1 cellular context compared by ENCODE assay signal in the genomic region with DNA sequence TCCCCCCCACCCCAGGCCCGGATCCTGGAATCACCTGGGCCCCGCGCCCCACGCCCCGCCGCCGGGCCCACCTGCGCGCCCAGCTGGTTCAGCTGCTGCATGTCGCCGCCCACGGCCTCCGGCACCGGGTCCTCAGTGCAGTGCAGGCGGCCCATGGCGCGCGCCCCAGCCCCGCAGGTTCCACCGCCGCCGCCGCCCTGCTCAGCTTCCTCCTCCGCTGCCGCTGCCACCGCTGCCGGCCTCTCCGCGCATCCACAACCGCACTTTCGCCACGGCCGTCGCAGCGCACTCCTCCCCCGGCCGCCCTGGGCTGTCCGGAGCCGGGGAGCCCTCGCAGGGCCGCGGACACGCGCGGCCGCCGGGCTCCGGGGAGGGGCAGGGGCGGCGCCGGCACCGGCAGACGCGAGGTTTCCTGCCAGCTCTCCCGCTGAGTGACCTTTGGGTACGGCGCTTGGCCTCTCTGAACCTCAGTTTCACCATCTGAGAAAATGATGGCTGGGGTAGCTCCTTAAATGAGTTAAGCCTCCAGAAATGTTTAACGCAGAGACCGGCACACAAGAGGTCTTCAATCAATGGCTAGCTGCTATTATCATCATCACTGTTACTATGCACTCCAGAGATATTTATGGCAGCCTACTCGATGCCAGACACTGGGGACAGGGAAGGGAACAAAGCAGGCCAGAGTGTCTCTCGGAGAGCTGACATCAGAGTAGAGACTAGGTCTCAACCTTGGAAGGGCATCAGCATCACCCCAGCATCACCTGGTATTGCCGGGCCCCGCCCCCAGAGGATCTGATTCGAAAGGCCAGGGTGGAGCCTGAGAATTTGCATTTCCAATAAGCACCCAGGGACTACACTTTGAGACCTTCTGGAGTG.
TF ChIP-seq lines count a peak whose summit lies in the region.

A gene (minus strand): TSS at position 231 of the 876 bp plus-strand sequence. CDS start 76 bp downstream, at position 155.

TF ChIP-seq in HepG2, 621 proteins besides CTCF, POLR2A, EP300 and RAD21 (continued from another document and continues in another):
- TF ChIP-seq, protein P1, sequence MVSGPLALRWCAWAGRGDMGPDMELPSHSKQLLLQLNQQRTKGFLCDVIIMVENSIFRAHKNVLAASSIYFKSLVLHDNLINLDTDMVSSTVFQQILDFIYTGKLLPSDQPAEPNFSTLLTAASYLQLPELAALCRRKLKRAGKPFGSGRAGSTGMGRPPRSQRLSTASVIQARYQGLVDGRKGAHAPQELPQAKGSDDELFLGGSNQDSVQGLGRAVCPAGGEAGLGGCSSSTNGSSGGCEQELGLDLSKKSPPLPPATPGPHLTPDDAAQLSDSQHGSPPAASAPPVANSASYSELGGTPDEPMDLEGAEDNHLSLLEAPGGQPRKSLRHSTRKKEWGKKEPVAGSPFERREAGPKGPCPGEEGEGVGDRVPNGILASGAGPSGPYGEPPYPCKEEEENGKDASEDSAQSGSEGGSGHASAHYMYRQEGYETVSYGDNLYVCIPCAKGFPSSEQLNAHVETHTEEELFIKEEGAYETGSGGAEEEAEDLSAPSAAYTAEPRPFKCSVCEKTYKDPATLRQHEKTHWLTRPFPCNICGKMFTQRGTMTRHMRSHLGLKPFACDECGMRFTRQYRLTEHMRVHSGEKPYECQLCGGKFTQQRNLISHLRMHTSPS (CRISPR knock-in tag; IDR thresholded peaks at IDR 0.05; ENCODE audit: low read depth), result peak; percentile 31; the same call in 1 of the 2 replicates
- TF ChIP-seq, protein P2, sequence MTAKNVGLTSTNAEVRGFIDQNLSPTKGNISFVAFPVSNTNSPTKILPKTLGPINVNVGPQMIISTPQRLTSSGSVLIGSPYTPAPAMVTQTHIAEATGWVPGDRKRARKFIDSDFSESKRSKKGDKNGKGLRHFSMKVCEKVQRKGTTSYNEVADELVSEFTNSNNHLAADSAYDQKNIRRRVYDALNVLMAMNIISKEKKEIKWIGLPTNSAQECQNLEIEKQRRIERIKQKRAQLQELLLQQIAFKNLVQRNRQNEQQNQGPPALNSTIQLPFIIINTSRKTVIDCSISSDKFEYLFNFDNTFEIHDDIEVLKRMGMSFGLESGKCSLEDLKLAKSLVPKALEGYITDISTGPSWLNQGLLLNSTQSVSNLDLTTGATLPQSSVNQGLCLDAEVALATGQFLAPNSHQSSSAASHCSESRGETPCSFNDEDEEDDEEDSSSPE (CRISPR knock-in tag; IDR thresholded peaks at IDR 0.05), result peak; percentile 47
- TF ChIP-seq, protein P3, sequence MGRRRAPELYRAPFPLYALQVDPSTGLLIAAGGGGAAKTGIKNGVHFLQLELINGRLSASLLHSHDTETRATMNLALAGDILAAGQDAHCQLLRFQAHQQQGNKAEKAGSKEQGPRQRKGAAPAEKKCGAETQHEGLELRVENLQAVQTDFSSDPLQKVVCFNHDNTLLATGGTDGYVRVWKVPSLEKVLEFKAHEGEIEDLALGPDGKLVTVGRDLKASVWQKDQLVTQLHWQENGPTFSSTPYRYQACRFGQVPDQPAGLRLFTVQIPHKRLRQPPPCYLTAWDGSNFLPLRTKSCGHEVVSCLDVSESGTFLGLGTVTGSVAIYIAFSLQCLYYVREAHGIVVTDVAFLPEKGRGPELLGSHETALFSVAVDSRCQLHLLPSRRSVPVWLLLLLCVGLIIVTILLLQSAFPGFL (CRISPR knock-in tag; IDR thresholded peaks at IDR 0.05), result no peak
- TF ChIP-seq ZNF225 (CRISPR knock-in tag; IDR thresholded peaks at IDR 0.05) (0 out of 2 replicates have a peak, but pooled peaks have one; percentile 59), ELF1 (CRISPR knock-in tag; IDR thresholded peaks at IDR 0.05) (peak; percentile 44; the same call in 1 of the 2 replicates), ZFYVE20 (CRISPR knock-in tag; IDR thresholded peaks at IDR 0.05; ENCODE audit: borderline replicate concordance, low read depth) (no peak), MXD4 (CRISPR knock-in tag; IDR thresholded peaks at IDR 0.05) (peak; percentile 44; the same call in 1 of the 2 replicates), PCBP2 (optimal IDR thresholded peaks at IDR 0.05; ENCODE audit: low read depth, low read length, poor library complexity, severe bottlenecking) (no peak), PHF5A (CRISPR knock-in tag; IDR thresholded peaks at IDR 0.05; ENCODE audit: low read depth, unreplicated experiment) (no peak), ADNP (CRISPR knock-in tag; IDR thresholded peaks at IDR 0.05) (0 out of 2 replicates have a peak, but pooled peaks have one; percentile 13), ZMAT3 (CRISPR knock-in tag; conservative IDR thresholded peaks at IDR 0.05) (no peak; the same call in 1 of the 2 replicates), ZFP62 (CRISPR knock-in tag; IDR thresholded peaks at IDR 0.05) (0 out of 2 replicates have a peak, but pooled peaks have one; percentile 62), ZNF430 (CRISPR knock-in tag; IDR thresholded peaks at IDR 0.05) (no peak), NR2F2 (IDR thresholded peaks at IDR 0.05; ENCODE audit: borderline replicate concordance, low read depth) (no peak), HNF4A (CRISPR knock-in tag; IDR thresholded peaks at IDR 0.05) (no peak), CHD4 (IDR thresholded peaks at IDR 0.05; ENCODE audit: borderline replicate concordance, low read length) (peak; percentile 81), ISL2 (CRISPR knock-in tag; IDR thresholded peaks at IDR 0.05) (peak; percentile 32; the same call in 1 of the 2 replicates), GTF3A (CRISPR knock-in tag; conservative IDR thresholded peaks at IDR 0.05) (no peak), ZNF670 (CRISPR knock-in tag; IDR thresholded peaks at IDR 0.05; ENCODE audit: borderline replicate concordance) (no peak), KDM3A (CRISPR knock-in tag; IDR thresholded peaks at IDR 0.05; ENCODE audit: low read depth) (peak; percentile 79; the same call in 1 of the 2 replicates), SMAD3 (CRISPR knock-in tag; IDR thresholded peaks at IDR 0.05) (no peak), ZNF432 (CRISPR knock-in tag; IDR thresholded peaks at IDR 0.05; ENCODE audit: borderline replicate concordance) (no peak), FIP1L1 (IDR thresholded peaks at IDR 0.05; ENCODE audit: borderline replicate concordance, insufficient read depth, low read depth, low read length) (no peak), TRIM24 (CRISPR knock-in tag; IDR thresholded peaks at IDR 0.05) (no peak), EEA1 (CRISPR knock-in tag; IDR thresholded peaks at IDR 0.05; ENCODE audit: borderline replicate concordance) (no peak), ARHGAP35 (CRISPR knock-in tag; IDR thresholded peaks at IDR 0.05; ENCODE audit: borderline replicate concordance) (no peak), ZNF30 (CRISPR knock-in tag; IDR thresholded peaks at IDR 0.05) (0 out of 2 replicates have a peak, but pooled peaks have one; percentile 4), TBX3 (IDR thresholded peaks at IDR 0.05; ENCODE audit: borderline replicate concordance) (no peak), SP140L (CRISPR knock-in tag; IDR thresholded peaks at IDR 0.05; ENCODE audit: borderline replicate concordance) (no peak)
- TF ChIP-seq, protein P4, sequence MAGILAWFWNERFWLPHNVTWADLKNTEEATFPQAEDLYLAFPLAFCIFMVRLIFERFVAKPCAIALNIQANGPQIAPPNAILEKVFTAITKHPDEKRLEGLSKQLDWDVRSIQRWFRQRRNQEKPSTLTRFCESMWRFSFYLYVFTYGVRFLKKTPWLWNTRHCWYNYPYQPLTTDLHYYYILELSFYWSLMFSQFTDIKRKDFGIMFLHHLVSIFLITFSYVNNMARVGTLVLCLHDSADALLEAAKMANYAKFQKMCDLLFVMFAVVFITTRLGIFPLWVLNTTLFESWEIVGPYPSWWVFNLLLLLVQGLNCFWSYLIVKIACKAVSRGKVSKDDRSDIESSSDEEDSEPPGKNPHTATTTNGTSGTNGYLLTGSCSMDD (CRISPR knock-in tag; IDR thresholded peaks at IDR 0.05), result no peak; the same call in 1 of the 2 replicates
- TF ChIP-seq, protein P5, sequence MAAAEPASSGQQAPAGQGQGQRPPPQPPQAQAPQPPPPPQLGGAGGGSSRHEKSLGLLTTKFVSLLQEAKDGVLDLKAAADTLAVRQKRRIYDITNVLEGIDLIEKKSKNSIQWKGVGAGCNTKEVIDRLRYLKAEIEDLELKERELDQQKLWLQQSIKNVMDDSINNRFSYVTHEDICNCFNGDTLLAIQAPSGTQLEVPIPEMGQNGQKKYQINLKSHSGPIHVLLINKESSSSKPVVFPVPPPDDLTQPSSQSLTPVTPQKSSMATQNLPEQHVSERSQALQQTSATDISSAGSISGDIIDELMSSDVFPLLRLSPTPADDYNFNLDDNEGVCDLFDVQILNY (CRISPR knock-in tag; conservative IDR thresholded peaks at IDR 0.05), result peak; percentile 74; the same call in 1 of the 2 replicates
- TF ChIP-seq, protein P6, sequence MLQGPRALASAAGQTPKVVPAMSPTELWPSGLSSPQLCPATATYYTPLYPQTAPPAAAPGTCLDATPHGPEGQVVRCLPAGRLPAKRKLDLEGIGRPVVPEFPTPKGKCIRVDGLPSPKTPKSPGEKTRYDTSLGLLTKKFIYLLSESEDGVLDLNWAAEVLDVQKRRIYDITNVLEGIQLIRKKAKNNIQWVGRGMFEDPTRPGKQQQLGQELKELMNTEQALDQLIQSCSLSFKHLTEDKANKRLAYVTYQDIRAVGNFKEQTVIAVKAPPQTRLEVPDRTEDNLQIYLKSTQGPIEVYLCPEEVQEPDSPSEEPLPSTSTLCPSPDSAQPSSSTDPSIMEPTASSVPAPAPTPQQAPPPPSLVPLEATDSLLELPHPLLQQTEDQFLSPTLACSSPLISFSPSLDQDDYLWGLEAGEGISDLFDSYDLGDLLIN (CRISPR knock-in tag; IDR thresholded peaks at IDR 0.05; ENCODE audit: borderline replicate concordance), result no peak
- TF ChIP-seq, protein P7, sequence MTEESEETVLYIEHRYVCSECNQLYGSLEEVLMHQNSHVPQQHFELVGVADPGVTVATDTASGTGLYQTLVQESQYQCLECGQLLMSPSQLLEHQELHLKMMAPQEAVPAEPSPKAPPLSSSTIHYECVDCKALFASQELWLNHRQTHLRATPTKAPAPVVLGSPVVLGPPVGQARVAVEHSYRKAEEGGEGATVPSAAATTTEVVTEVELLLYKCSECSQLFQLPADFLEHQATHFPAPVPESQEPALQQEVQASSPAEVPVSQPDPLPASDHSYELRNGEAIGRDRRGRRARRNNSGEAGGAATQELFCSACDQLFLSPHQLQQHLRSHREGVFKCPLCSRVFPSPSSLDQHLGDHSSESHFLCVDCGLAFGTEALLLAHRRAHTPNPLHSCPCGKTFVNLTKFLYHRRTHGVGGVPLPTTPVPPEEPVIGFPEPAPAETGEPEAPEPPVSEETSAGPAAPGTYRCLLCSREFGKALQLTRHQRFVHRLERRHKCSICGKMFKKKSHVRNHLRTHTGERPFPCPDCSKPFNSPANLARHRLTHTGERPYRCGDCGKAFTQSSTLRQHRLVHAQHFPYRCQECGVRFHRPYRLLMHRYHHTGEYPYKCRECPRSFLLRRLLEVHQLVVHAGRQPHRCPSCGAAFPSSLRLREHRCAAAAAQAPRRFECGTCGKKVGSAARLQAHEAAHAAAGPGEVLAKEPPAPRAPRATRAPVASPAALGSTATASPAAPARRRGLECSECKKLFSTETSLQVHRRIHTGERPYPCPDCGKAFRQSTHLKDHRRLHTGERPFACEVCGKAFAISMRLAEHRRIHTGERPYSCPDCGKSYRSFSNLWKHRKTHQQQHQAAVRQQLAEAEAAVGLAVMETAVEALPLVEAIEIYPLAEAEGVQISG (CRISPR knock-in tag; IDR thresholded peaks at IDR 0.05), result peak; percentile 76
- TF ChIP-seq, protein P8, sequence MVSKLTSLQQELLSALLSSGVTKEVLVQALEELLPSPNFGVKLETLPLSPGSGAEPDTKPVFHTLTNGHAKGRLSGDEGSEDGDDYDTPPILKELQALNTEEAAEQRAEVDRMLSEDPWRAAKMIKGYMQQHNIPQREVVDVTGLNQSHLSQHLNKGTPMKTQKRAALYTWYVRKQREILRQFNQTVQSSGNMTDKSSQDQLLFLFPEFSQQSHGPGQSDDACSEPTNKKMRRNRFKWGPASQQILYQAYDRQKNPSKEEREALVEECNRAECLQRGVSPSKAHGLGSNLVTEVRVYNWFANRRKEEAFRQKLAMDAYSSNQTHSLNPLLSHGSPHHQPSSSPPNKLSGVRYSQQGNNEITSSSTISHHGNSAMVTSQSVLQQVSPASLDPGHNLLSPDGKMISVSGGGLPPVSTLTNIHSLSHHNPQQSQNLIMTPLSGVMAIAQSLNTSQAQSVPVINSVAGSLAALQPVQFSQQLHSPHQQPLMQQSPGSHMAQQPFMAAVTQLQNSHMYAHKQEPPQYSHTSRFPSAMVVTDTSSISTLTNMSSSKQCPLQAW (CRISPR knock-in tag; IDR thresholded peaks at IDR 0.05), result no peak
- TF ChIP-seq, protein P9, sequence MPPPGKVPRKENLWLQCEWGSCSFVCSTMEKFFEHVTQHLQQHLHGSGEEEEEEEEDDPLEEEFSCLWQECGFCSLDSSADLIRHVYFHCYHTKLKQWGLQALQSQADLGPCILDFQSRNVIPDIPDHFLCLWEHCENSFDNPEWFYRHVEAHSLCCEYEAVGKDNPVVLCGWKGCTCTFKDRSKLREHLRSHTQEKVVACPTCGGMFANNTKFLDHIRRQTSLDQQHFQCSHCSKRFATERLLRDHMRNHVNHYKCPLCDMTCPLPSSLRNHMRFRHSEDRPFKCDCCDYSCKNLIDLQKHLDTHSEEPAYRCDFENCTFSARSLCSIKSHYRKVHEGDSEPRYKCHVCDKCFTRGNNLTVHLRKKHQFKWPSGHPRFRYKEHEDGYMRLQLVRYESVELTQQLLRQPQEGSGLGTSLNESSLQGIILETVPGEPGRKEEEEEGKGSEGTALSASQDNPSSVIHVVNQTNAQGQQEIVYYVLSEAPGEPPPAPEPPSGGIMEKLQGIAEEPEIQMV (CRISPR knock-in tag; IDR thresholded peaks at IDR 0.05; ENCODE audit: low read depth), result no peak; the same call in 1 of the 2 replicates
- TF ChIP-seq, protein P10, sequence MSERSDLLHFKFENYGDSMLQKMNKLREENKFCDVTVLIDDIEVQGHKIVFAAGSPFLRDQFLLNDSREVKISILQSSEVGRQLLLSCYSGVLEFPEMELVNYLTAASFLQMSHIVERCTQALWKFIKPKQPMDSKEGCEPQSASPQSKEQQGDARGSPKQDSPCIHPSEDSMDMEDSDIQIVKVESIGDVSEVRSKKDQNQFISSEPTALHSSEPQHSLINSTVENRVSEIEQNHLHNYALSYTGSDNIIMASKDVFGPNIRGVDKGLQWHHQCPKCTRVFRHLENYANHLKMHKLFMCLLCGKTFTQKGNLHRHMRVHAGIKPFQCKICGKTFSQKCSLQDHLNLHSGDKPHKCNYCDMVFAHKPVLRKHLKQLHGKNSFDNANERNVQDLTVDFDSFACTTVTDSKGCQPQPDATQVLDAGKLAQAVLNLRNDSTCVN (CRISPR knock-in tag; IDR thresholded peaks at IDR 0.05; ENCODE audit: borderline replicate concordance), result no peak
- TF ChIP-seq, protein P11, sequence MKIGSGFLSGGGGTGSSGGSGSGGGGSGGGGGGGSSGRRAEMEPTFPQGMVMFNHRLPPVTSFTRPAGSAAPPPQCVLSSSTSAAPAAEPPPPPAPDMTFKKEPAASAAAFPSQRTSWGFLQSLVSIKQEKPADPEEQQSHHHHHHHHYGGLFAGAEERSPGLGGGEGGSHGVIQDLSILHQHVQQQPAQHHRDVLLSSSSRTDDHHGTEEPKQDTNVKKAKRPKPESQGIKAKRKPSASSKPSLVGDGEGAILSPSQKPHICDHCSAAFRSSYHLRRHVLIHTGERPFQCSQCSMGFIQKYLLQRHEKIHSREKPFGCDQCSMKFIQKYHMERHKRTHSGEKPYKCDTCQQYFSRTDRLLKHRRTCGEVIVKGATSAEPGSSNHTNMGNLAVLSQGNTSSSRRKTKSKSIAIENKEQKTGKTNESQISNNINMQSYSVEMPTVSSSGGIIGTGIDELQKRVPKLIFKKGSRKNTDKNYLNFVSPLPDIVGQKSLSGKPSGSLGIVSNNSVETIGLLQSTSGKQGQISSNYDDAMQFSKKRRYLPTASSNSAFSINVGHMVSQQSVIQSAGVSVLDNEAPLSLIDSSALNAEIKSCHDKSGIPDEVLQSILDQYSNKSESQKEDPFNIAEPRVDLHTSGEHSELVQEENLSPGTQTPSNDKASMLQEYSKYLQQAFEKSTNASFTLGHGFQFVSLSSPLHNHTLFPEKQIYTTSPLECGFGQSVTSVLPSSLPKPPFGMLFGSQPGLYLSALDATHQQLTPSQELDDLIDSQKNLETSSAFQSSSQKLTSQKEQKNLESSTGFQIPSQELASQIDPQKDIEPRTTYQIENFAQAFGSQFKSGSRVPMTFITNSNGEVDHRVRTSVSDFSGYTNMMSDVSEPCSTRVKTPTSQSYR (CRISPR knock-in tag; IDR thresholded peaks at IDR 0.05; ENCODE audit: borderline replicate concordance), result peak; percentile 64
